ENCODE assay signal across 21 cellular contexts in genomic region chr6:6230286-6230685, GRCh38.
A peak's percentile ranks its signal among the peaks of the same experiment; 100 is the strongest.
DNase-seq lines count a peak whose midpoint lies in the region; ATAC-seq and TF ChIP-seq lines count a peak whose summit lies in the region.
"Had no signal": no experiment of that assay in that cellular context is flagged by ENCODE, and none has a peak within 500 bp of the region (broad histone marks: within the 10 kb centered on the region; RNA-seq: fewer than 3 reads in every experiment).

No MANE protein-coding gene starts in this region.

- no peak overlapping the region for H3K4me3 Mint-ChIP-seq in dendritic cell treated with granulocyte-macrophage colony-stimulating factor and Interleukin-4, amounts not matched to agents 40 ng/mL and 50 ng/mL, for 4 days
- H3K4me3 Mint-ChIP-seq in CD4-positive, alpha-beta T cell, result no peak overlapping the region
- H3K4me3 Mint-ChIP-seq: CD14-positive monocyte; natural killer cell; stimulated activated naive B cell treated with anti-CD40 and anti-IgM and Interleukin-4, amounts not matched to agents 10 μg/mL and 1 μg/mL and 100 μg/mL, for 72 hours had no signal

- H3K27me3 ChIP-seq in transverse colon, result no peaks in the 10 kb centered on the region
- H3K27me3 ChIP-seq in CD4-positive, alpha-beta T cell (ENCODE audit: control insufficient read depth, insufficient read depth, low read length), result peaks cover 17% of the 10 kb centered on the region
- H3K27me3 ChIP-seq: gastroesophageal sphincter had no signal

- POLR2A ChIA-PET in CD4-positive, alpha-beta T cell (lab: Charles Lee), result no interaction called here

- peaks cover 100% of the 10 kb centered on the region for H3K36me3 Mint-ChIP-seq in dendritic cell treated with granulocyte-macrophage colony-stimulating factor and Interleukin-4, amounts not matched to agents 40 ng/mL and 50 ng/mL, for 4 days (ENCODE audit: low read depth)
- no peaks in the 10 kb centered on the region for H3K36me3 Mint-ChIP-seq in CD4-positive, alpha-beta T cell (ENCODE audit: low read depth)
- H3K36me3 Mint-ChIP-seq: natural killer cell had no signal

- peaks cover 0 to 35% (median 9%) of the 10 kb centered on the region in 4 donors for H3K4me1 ChIP-seq in transverse colon
- H3K4me1 ChIP-seq: gastroesophageal sphincter, spleen had no signal

- intact Hi-C loops in dendritic cell treated with granulocyte-macrophage colony-stimulating factor and Interleukin-4, amounts not matched to agents 40 ng/mL and 50 ng/mL, for 4 days (cut with micrococcal nuclease), result no loop called here
- intact Hi-C loops in transverse colon (cut with DNase I; ENCODE audit: low total_unique reads), result no loop called here
- intact Hi-C loops in CD4-positive, alpha-beta T cell (cut with DNase I, micrococcal nuclease), result no loop called here

- no peak for TF ChIP-seq POLR2A in transverse colon (IDR thresholded peaks at IDR 0.05)

- peak overlapping the region; percentile 49 to 74 (median 60) for H3K27ac ChIP-seq in transverse colon
- H3K27ac ChIP-seq in CD4-positive, alpha-beta T cell (ENCODE audit: low read depth, low read length), result no peak overlapping the region
- H3K27ac ChIP-seq: gastroesophageal sphincter, GM23248, spleen had no signal

- no peak overlapping the region for H3K4me3 ChIP-seq in transverse colon
- H3K4me3 ChIP-seq: gastroesophageal sphincter, GM23248, lung, spleen had no signal

- TF ChIP-seq CTCF in transverse colon (IDR thresholded peaks at IDR 0.05), result no peak
- TF ChIP-seq CTCF in CD4-positive, alpha-beta T cell (IDR thresholded peaks at IDR 0.05), result no peak

- no peaks in the 10 kb centered on the region for H3K9me3 ChIP-seq in transverse colon
- H3K9me3 ChIP-seq in CD4-positive, alpha-beta T cell (ENCODE audit: control insufficient read depth, low read length), result no peaks in the 10 kb centered on the region
- H3K9me3 ChIP-seq: spleen had no signal

- DNase-seq in NCI-H748 (lab: John Stamatoyannopoulos, UW; ENCODE audit: unreplicated experiment), result peak; percentile 32
- DNase-seq in NCI-H748 treated with DMSO at 0.1 percent for 48 hours (lab: John Stamatoyannopoulos, UW), result no peak
- DNase-seq in NCI-H82 (lab: John Stamatoyannopoulos, UW), result peak; percentile 95
- peak; percentile 89 for DNase-seq in transverse colon
- DNase-seq in CD4-positive, alpha-beta T cell, result no peak
- DNase-seq in activated gamma-delta T cell treated with Interleukin-2 at 50 U/mL for 16 hours, result no peak
- DNase-seq: activated CD8-positive, alpha-beta memory T cell treated with anti-CD3 and anti-CD28 coated beads, Interleukin-2, amount 50 U/mL, for 48 hours; activated naive CD4-positive, alpha-beta T cell; aorta; GM23248; natural killer cell; NCI-H1694 treated with DMSO at 0.1 percent for 48 hours; NCI-H526; spleen; stimulated activated naive B cell treated with anti-CD40 and anti-IgM and Interleukin-4, amounts not matched to agents 10 μg/mL and 1 μg/mL and 100 μg/mL, for 72 hours; trophoblast cell had no signal

- H3K27ac Mint-ChIP-seq in dendritic cell treated with granulocyte-macrophage colony-stimulating factor and Interleukin-4, amounts not matched to agents 40 ng/mL and 50 ng/mL, for 4 days, result peak overlapping the region; percentile 63
- no peak overlapping the region for H3K27ac Mint-ChIP-seq in CD4-positive, alpha-beta T cell
- H3K27ac Mint-ChIP-seq: natural killer cell; stimulated activated naive B cell treated with anti-CD40 and anti-IgM and Interleukin-4, amounts not matched to agents 10 μg/mL and 1 μg/mL and 100 μg/mL, for 72 hours had no signal

- in situ Hi-C loops in transverse colon (cut with MboI; ENCODE audit: low pct_ligation_motif_present in 1 of 4, low pct_unique_long_range_greater_than_20kb in 1 of 4, low sequenced_read_pairs in 3 of 4), result no loop called here

- 33% methylated on average over 1 of the region's 1 CpG; no CpG with 5 or more reads in 1 of the 2 donors for WGBS in transverse colon (ENCODE audit: low coverage in 1 of 2), 2 donors

- H3K9me3 Mint-ChIP-seq in dendritic cell treated with granulocyte-macrophage colony-stimulating factor and Interleukin-4, amounts not matched to agents 40 ng/mL and 50 ng/mL, for 4 days, result no peaks in the 10 kb centered on the region
- no peaks in the 10 kb centered on the region for H3K9me3 Mint-ChIP-seq in CD4-positive, alpha-beta T cell
- H3K9me3 Mint-ChIP-seq: natural killer cell had no signal

- H3K4me1 Mint-ChIP-seq in dendritic cell treated with granulocyte-macrophage colony-stimulating factor and Interleukin-4, amounts not matched to agents 40 ng/mL and 50 ng/mL, for 4 days (ENCODE audit: low read depth), result peaks cover 63% of the 10 kb centered on the region
- no peaks in the 10 kb centered on the region for H3K4me1 Mint-ChIP-seq in CD4-positive, alpha-beta T cell (ENCODE audit: low read depth)
- H3K4me1 Mint-ChIP-seq: CD14-positive monocyte; natural killer cell; stimulated activated naive B cell treated with anti-CD40 and anti-IgM and Interleukin-4, amounts not matched to agents 10 μg/mL and 1 μg/mL and 100 μg/mL, for 72 hours had no signal

- TF ChIP-seq EP300 in transverse colon (IDR thresholded peaks at IDR 0.05; ENCODE audit: low read depth), result no peak

- ATAC-seq in CD4-positive, alpha-beta T cell (ENCODE audit: poor library complexity), result no peak
- no peak for ATAC-seq in GM19035 (IDR thresholded peaks at IDR 0.05; ENCODE audit: unreplicated experiment)
- ATAC-seq: gastroesophageal sphincter; natural killer cell; stimulated activated naive B cell treated with anti-CD40 and anti-IgM and Interleukin-4, amounts not matched to agents 10 μg/mL and 1 μg/mL and 100 μg/mL, for 72 hours had no signal

- H3K27me3 Mint-ChIP-seq in dendritic cell treated with granulocyte-macrophage colony-stimulating factor and Interleukin-4, amounts not matched to agents 40 ng/mL and 50 ng/mL, for 4 days, result no peaks in the 10 kb centered on the region
- peaks cover 62% of the 10 kb centered on the region for H3K27me3 Mint-ChIP-seq in CD4-positive, alpha-beta T cell

- no peaks in the 10 kb centered on the region for H3K36me3 ChIP-seq in transverse colon
- H3K36me3 ChIP-seq: gastroesophageal sphincter, spleen had no signal

- CTCF ChIA-PET in CD4-positive, alpha-beta T cell (lab: Charles Lee), result no interaction called here

Comparison
In these comparisons a context has a peak if more than half of its experiments do, and no peak if none do; other contexts are left out.
1. DNase-seq: peak in NCI-H748 (single experiment), NCI-H82 (single experiment) and transverse colon (single experiment); none in NCI-H748 treated with DMSO at 0.1 percent for 48 hours (single experiment), CD4-positive, alpha-beta T cell (0 of 10) and activated gamma-delta T cell treated with Interleukin-2 at 50 U/mL for 16 hours (single experiment).